ENCODE assay signal across 8 cellular contexts in genomic region chr9:72280913-72281500, GRCh38.
A peak's percentile ranks its signal among the peaks of the same experiment; 100 is the strongest.
DNase-seq lines count a peak whose midpoint lies in the region; ATAC-seq and TF ChIP-seq lines count a peak whose summit lies in the region.

No MANE protein-coding gene starts in this region.

- no peak overlapping the region for H3T11ph ChIP-seq in H9 (ENCODE audit: low read length)

- H2BK15ac ChIP-seq in H9 (ENCODE audit: low read depth, low read length), result no peak overlapping the region

- H3K9me3 ChIP-seq in H9 (ENCODE audit: control insufficient read depth, low read depth, low read length) (no peaks in the 10 kb centered on the region), MM.1S (replicated peaks; ENCODE audit: insufficient read depth, low read length) (no peaks in the 10 kb centered on the region)

- H3K9me3 Mint-ChIP-seq in H9, result no peaks in the 10 kb centered on the region; a peak in 1 of 5 replicates
- H3K9me3 Mint-ChIP-seq in activated naive CD8-positive, alpha-beta T cell treated with anti-CD3 and anti-CD28 coated beads, Interleukin-2, amount 50 U/mL, for 24 hours, result no peaks in the 10 kb centered on the region

- H3K4me3 ChIP-seq in MM.1S (ENCODE audit: low read length), result no peak overlapping the region

- H4K5ac ChIP-seq in H9 (ENCODE audit: insufficient read length, low read depth, low read length), result no peak overlapping the region

- H2BK20ac ChIP-seq in H9 (ENCODE audit: low read depth, low read length, poor library complexity, severe bottlenecking), result no peak overlapping the region

- H4K91ac ChIP-seq in H9 (ENCODE audit: insufficient read length, low read depth, low read length), result no peak overlapping the region

- H3K36me3 ChIP-seq in MM.1S (replicated peaks; ENCODE audit: insufficient read depth, low read length), result no peaks in the 10 kb centered on the region

- no peak overlapping the region for H3K4me3 Mint-ChIP-seq in H9
- no peak overlapping the region for H3K4me3 Mint-ChIP-seq in activated naive CD8-positive, alpha-beta T cell treated with anti-CD3 and anti-CD28 coated beads, Interleukin-2, amount 50 U/mL, for 24 hours

- H3K56ac ChIP-seq in H9 (ENCODE audit: insufficient read length, low read depth, low read length), result no peak overlapping the region

- H3K4me2 ChIP-seq in H9 (ENCODE audit: insufficient read depth, insufficient read length, low read length) (no peak overlapping the region), MM.1S (ENCODE audit: low read depth, low read length) (no peak overlapping the region)

- H3K23me2 ChIP-seq in H9 (ENCODE audit: insufficient read length, low read depth, low read length, poor library complexity, severe bottlenecking), result no peaks in the 10 kb centered on the region

- H2AK5ac ChIP-seq in H9 (ENCODE audit: insufficient read length, low read length), result no peak overlapping the region

- H3K79me2 ChIP-seq in H9 (ENCODE audit: insufficient read depth, low read length) (no peaks in the 10 kb centered on the region), MM.1S (ENCODE audit: low read length) (no peaks in the 10 kb centered on the region)

- no peak overlapping the region for H2BK5ac ChIP-seq in H9 (ENCODE audit: insufficient read length, low read length)

- peak; percentile 79 for ATAC-seq in activated naive CD8-positive, alpha-beta T cell treated with anti-CD3 and anti-CD28 coated beads, Interleukin-2, amount 50 U/mL, for 24 hours
- ATAC-seq in left cardiac atrium (peak; percentile 77 to 85), HG02970 (IDR thresholded peaks at IDR 0.05; ENCODE audit: low FRiP score, unreplicated experiment) (no peak)

- intact Hi-C loops in left cardiac atrium (cut with DNase I), result loop anchor here (5.0 kb wide), 1 partner anchor 541 kb away; no protein-coding TSS in a partner anchor

- H3F3A ChIP-seq in MM.1S (ENCODE audit: insufficient read depth, low read length), result peaks cover 6% of the 10 kb centered on the region

- TF ChIP-seq CTCF in GM12801 (IDR thresholded peaks at IDR 0.05; ENCODE audit: extremely low read depth, insufficient read length) (peak; percentile 73), H9 (conservative IDR thresholded peaks at IDR 0.05) (peak; percentile 94), MM.1S (IDR thresholded peaks at IDR 0.05; ENCODE audit: low read length) (peak; percentile 94)

- peaks cover 0 to 9% (median 0%) of the 10 kb centered on the region in 3 experiments; a peak in 1 of 7 replicates for H3K36me3 Mint-ChIP-seq in H9 (ENCODE audit: insufficient read depth in 1 of 3, low read depth in 3 of 3)
- no peaks in the 10 kb centered on the region for H3K36me3 Mint-ChIP-seq in activated naive CD8-positive, alpha-beta T cell treated with anti-CD3 and anti-CD28 coated beads, Interleukin-2, amount 50 U/mL, for 24 hours (ENCODE audit: low read depth)

- no CpG with 5 or more reads among the region's 11 CpGs for WGBS in H9 (ENCODE audit: extremely low coverage, insufficient read length, low lambda C conversion rate)

- H2BK12ac ChIP-seq in H9 (ENCODE audit: insufficient read length, low read depth, low read length), result no peak overlapping the region

- no peak overlapping the region; the same call in 1 of the 2 replicates for H3K14ac ChIP-seq in H9 (ENCODE audit: insufficient read depth, low read length)

- H4K20me1 ChIP-seq in H9 (ENCODE audit: control insufficient read depth, insufficient read depth, insufficient read length) (no peaks in the 10 kb centered on the region), MM.1S (ENCODE audit: insufficient read depth, low read length) (no peaks in the 10 kb centered on the region)

- H3K27ac ChIP-seq in H9 (ENCODE audit: insufficient read length, low read depth, low read length) (no peak overlapping the region), MM.1S (ENCODE audit: low read length) (no peak overlapping the region)

- H3K27me3 ChIP-seq in H9 (ENCODE audit: insufficient read depth, low read length), result no peaks in the 10 kb centered on the region
- H3K27me3 ChIP-seq in MM.1S (replicated peaks; ENCODE audit: insufficient read depth, low read length), result no peaks in the 10 kb centered on the region

- H3K23ac ChIP-seq in H9 (ENCODE audit: insufficient read length, low read depth, low read length), result no peak overlapping the region

- no peak overlapping the region for H3K4ac ChIP-seq in H9 (ENCODE audit: low read depth, low read length)

- peaks cover 2% of the 10 kb centered on the region; the same call in 1 of the 2 replicates for H3K27me3 Mint-ChIP-seq in H9 (ENCODE audit: low read depth)
- no peaks in the 10 kb centered on the region for H3K27me3 Mint-ChIP-seq in activated naive CD8-positive, alpha-beta T cell treated with anti-CD3 and anti-CD28 coated beads, Interleukin-2, amount 50 U/mL, for 24 hours

- peak; percentile 78 for DNase-seq in H9
- DNase-seq in MM.1S, result peak; percentile 75
- DNase-seq in T follicular helper cell (ENCODE audit: low read depth), result peak; percentile 53
- DNase-seq in activated naive CD8-positive, alpha-beta T cell treated with anti-CD3 and anti-CD28 coated beads, Interleukin-2, amount 50 U/mL, for 24 hours, result peak; percentile 70
- DNase-seq in left cardiac atrium, result peak; percentile 74
- peak; percentile 67 for DNase-seq in putamen (ENCODE audit: low spot score)

- H3K4me1 ChIP-seq in H9 (ENCODE audit: insufficient read depth, low read length), result no peaks in the 10 kb centered on the region
- peaks cover 12% of the 10 kb centered on the region for H3K4me1 ChIP-seq in MM.1S (ENCODE audit: low read length)

- H3K79me1 ChIP-seq in H9 (ENCODE audit: insufficient read depth, low read depth, low read length, poor library complexity, severe bottlenecking), result no peaks in the 10 kb centered on the region

- H3K4me1 Mint-ChIP-seq in H9, result peaks cover 0 to 6% of the 10 kb centered on the region in 2 experiments; a peak in 3 of 4 replicates
- H3K4me1 Mint-ChIP-seq in activated naive CD8-positive, alpha-beta T cell treated with anti-CD3 and anti-CD28 coated beads, Interleukin-2, amount 50 U/mL, for 24 hours, result no peaks in the 10 kb centered on the region

- H4K8ac ChIP-seq in H9 (replicated peaks; ENCODE audit: insufficient read length, low read depth, low read length), result no peak overlapping the region

- H2BK120ac ChIP-seq in H9 (ENCODE audit: low read depth, low read length, poor library complexity, severe bottlenecking), result no peak overlapping the region

- H3K9ac ChIP-seq in H9 (ENCODE audit: extremely low read depth, insufficient read length, low read length) (no peak overlapping the region), MM.1S (ENCODE audit: low read length) (no peak overlapping the region)

- H3K27ac Mint-ChIP-seq in H9, result 0 out of 7 replicates have a peak overlapping the region, but pooled peaks of 2 of the 3 experiments have one; percentile 30 to 38
- no peak overlapping the region for H3K27ac Mint-ChIP-seq in activated naive CD8-positive, alpha-beta T cell treated with anti-CD3 and anti-CD28 coated beads, Interleukin-2, amount 50 U/mL, for 24 hours

- H3K9me2 ChIP-seq in MM.1S (replicated peaks; ENCODE audit: insufficient read depth, low read length), result no peaks in the 10 kb centered on the region

- no peak overlapping the region for H3K18ac ChIP-seq in H9 (ENCODE audit: insufficient read length, low read depth, low read length)

- H2AFZ ChIP-seq in H9 (ENCODE audit: low read length), result no peak overlapping the region
- no peak overlapping the region for H2AFZ ChIP-seq in MM.1S (ENCODE audit: low read length)
